In genomic region chr13:73131247-73131646, GRCh38 we compare ENCODE assay signal across 16 cellular contexts.
DNase-seq lines count a peak whose midpoint lies in the region; ATAC-seq, FAIRE-seq and TF ChIP-seq lines count a peak whose summit lies in the region.
"Had no signal": no experiment of that assay in that cellular context is flagged by ENCODE, and none has a peak within 500 bp of the region (broad histone marks: within the 10 kb centered on the region; RNA-seq: fewer than 3 reads in every experiment).

No MANE protein-coding gene starts in this region.

- no peaks in the 10 kb centered on the region for H3F3A ChIP-seq in GM23338 (replicated peaks; ENCODE audit: low read depth)

- peaks cover 5% of the 10 kb centered on the region; the same call in 1 of the 2 replicates for H3K9me2 ChIP-seq in GM23338 (ENCODE audit: insufficient read depth)

- H3K36me3 ChIP-seq in GM23338 (ENCODE audit: insufficient read depth) (no peaks in the 10 kb centered on the region), esophagus muscularis mucosa (no peaks in the 10 kb centered on the region), mesendoderm (ENCODE audit: control insufficient read depth, insufficient read depth, low read length) (no peaks in the 10 kb centered on the region), gastrocnemius medialis (no peaks in the 10 kb centered on the region)
- H3K36me3 ChIP-seq: BLaER1 treated with 17β-estradiol and CSF1 and Interleukin-3, amounts not matched to agents 10 nM and 100 nM had no signal

- H3K4ac ChIP-seq in mesendoderm (ENCODE audit: low read depth, low read length): no peak overlapping the region

- no peaks in the 10 kb centered on the region for H3K9me3 ChIP-seq in esophagus muscularis mucosa
- peaks cover 0 to 5% (median 0%) of the 10 kb centered on the region in 3 donors for H3K9me3 ChIP-seq in gastrocnemius medialis
- H3K9me3 ChIP-seq: BLaER1 treated with 17β-estradiol and CSF1 and Interleukin-3, amounts not matched to agents 10 nM and 100 nM had no signal

- DNase-seq in GM23338 (ENCODE audit: low spot score) (no peak), RPMI8226 (peak; percentile 11), esophagus muscularis mucosa (ENCODE audit: extremely low spot score) (peak; percentile 75), mesendoderm (peak; percentile 37), OCI-M1 (lab: John Stamatoyannopoulos, UW) (no peak), gastrocnemius medialis (no peak), GM12892 (ENCODE audit: insufficient read length) (no peak), NCI-H2196 treated with DMSO at 0.1 percent for 48 hours (lab: John Stamatoyannopoulos, UW; ENCODE audit: unreplicated experiment) (no peak)
- DNase-seq: Calu3; CD8-positive, alpha-beta T cell; GDM1; GOT3; H9 had no signal

- TF ChIP-seq POLR2A in esophagus muscularis mucosa (IDR thresholded peaks at IDR 0.05; ENCODE audit: low read depth): no peak
- TF ChIP-seq POLR2A in gastrocnemius medialis (IDR thresholded peaks at IDR 0.05): no peak
- no peak for TF ChIP-seq POLR2A in GM12892 (IDR thresholded peaks at IDR 0.05; ENCODE audit: low read depth, low read length)

- H2AFZ ChIP-seq in GM23338: no peak overlapping the region

- WGBS in esophagus muscularis mucosa: 90% methylated on average over 4 of the region's 4 CpGs
- no CpG with 5 or more reads among the region's 4 CpGs for WGBS in mesendoderm (ENCODE audit: extremely low coverage, insufficient coverage, low lambda C conversion rate)

- no peak overlapping the region for H4K5ac ChIP-seq in mesendoderm (ENCODE audit: low read length)

- no peaks in the 10 kb centered on the region for H3K4me1 ChIP-seq in GM23338 (ENCODE audit: insufficient read depth)
- H3K4me1 ChIP-seq in esophagus muscularis mucosa: no peaks in the 10 kb centered on the region
- H3K4me1 ChIP-seq in mesendoderm (ENCODE audit: control insufficient read depth, low read depth, low read length): no peaks in the 10 kb centered on the region
- no peaks in the 10 kb centered on the region for H3K4me1 ChIP-seq in gastrocnemius medialis
- H3K4me1 ChIP-seq: BLaER1 treated with 17β-estradiol and CSF1 and Interleukin-3, amounts not matched to agents 10 nM and 100 nM had no signal

- no peak overlapping the region for H3K18ac ChIP-seq in mesendoderm (ENCODE audit: low read length)

- no peaks in the 10 kb centered on the region for H3K79me1 ChIP-seq in mesendoderm (ENCODE audit: low read length)

- H3K9me3 Mint-ChIP-seq in GM23338: no peaks in the 10 kb centered on the region
- H3K9me3 Mint-ChIP-seq: CD8-positive, alpha-beta T cell; H9 had no signal

- no peak for TF ChIP-seq EP300 in esophagus muscularis mucosa (IDR thresholded peaks at IDR 0.05)

- H3K4me1 Mint-ChIP-seq in GM23338: no peaks in the 10 kb centered on the region
- H3K4me1 Mint-ChIP-seq: B cell, H9 had no signal

- H3K4me3 ChIP-seq in GM23338 (no peak overlapping the region), esophagus muscularis mucosa (no peak overlapping the region), mesendoderm (ENCODE audit: low read length) (no peak overlapping the region), gastrocnemius medialis (no peak overlapping the region)
- H3K4me3 ChIP-seq: BLaER1 treated with 17β-estradiol and CSF1 and Interleukin-3, amounts not matched to agents 10 nM and 100 nM had no signal

- intact Hi-C loops in esophagus muscularis mucosa (cut with DNase I) (no loop called here), gastrocnemius medialis (cut with DNase I; ENCODE audit: low total_unique reads) (no loop called here)

- in situ Hi-C loops in gastrocnemius medialis (cut with MboI; ENCODE audit: low sequenced_read_pairs in 4 of 4): no loop called here

- H4K8ac ChIP-seq in mesendoderm (ENCODE audit: low read depth, low read length): no peak overlapping the region

- no peak overlapping the region for H2BK120ac ChIP-seq in mesendoderm (ENCODE audit: low read depth, low read length)

- no peaks in the 10 kb centered on the region for H3K27me3 ChIP-seq in GM23338 (ENCODE audit: insufficient read depth)
- H3K27me3 ChIP-seq in esophagus muscularis mucosa: no peaks in the 10 kb centered on the region
- no peaks in the 10 kb centered on the region for H3K27me3 ChIP-seq in mesendoderm (ENCODE audit: insufficient read depth, low read length, poor library complexity)
- no peaks in the 10 kb centered on the region for H3K27me3 ChIP-seq in gastrocnemius medialis
- H3K27me3 ChIP-seq: BLaER1 treated with 17β-estradiol and CSF1 and Interleukin-3, amounts not matched to agents 10 nM and 100 nM had no signal

- H4K20me1 ChIP-seq in GM23338 (replicated peaks; ENCODE audit: insufficient read depth): no peaks in the 10 kb centered on the region
- H4K20me1 ChIP-seq: BLaER1 treated with 17β-estradiol and CSF1 and Interleukin-3, amounts not matched to agents 10 nM and 100 nM had no signal

- H2BK15ac ChIP-seq in mesendoderm (replicated peaks; ENCODE audit: low read depth): no peak overlapping the region

- H3K79me2 ChIP-seq in GM23338 (replicated peaks; ENCODE audit: insufficient read depth): no peaks in the 10 kb centered on the region
- H3K79me2 ChIP-seq in mesendoderm (ENCODE audit: control insufficient read depth, insufficient read depth, low read length): no peaks in the 10 kb centered on the region

- H3K23ac ChIP-seq in mesendoderm (ENCODE audit: low read length): no peak overlapping the region

- H2BK5ac ChIP-seq in mesendoderm (ENCODE audit: low read length): no peak overlapping the region

- no peak overlapping the region for H3K9ac ChIP-seq in mesendoderm (ENCODE audit: low read length)
- H3K9ac ChIP-seq: BLaER1 treated with 17β-estradiol and CSF1 and Interleukin-3, amounts not matched to agents 10 nM and 100 nM had no signal

- FAIRE-seq in GM12892 (lab: Jason Lieb, UNC): no peak

- no peaks in the 10 kb centered on the region for H3K36me3 Mint-ChIP-seq in GM23338 (ENCODE audit: low read depth)
- H3K36me3 Mint-ChIP-seq: CD8-positive, alpha-beta T cell had no signal

- H3K4me2 ChIP-seq in GM23338 (no peak overlapping the region), mesendoderm (ENCODE audit: low read length) (no peak overlapping the region)
- H3K4me2 ChIP-seq: BLaER1 treated with 17β-estradiol and CSF1 and Interleukin-3, amounts not matched to agents 10 nM and 100 nM had no signal

- H3K27me3 Mint-ChIP-seq in GM23338 (ENCODE audit: insufficient read depth, low read depth, poor library complexity): no peaks in the 10 kb centered on the region

- no peak overlapping the region for H3K4me3 Mint-ChIP-seq in GM23338
- H3K4me3 Mint-ChIP-seq: B cell; CD8-positive, alpha-beta T cell; H9 had no signal

- H3K27ac ChIP-seq in GM23338 (ENCODE audit: low read depth) (no peak overlapping the region), esophagus muscularis mucosa (replicated peaks in 1 of 4) (no peak overlapping the region), mesendoderm (ENCODE audit: low read depth, low read length) (no peak overlapping the region), gastrocnemius medialis (no peak overlapping the region)
- H3K27ac ChIP-seq: BLaER1 treated with 17β-estradiol and CSF1 and Interleukin-3, amounts not matched to agents 10 nM and 100 nM; HL-60 had no signal

- no peak overlapping the region for H3K56ac ChIP-seq in mesendoderm (ENCODE audit: low read length)

- TF ChIP-seq CTCF in GM23338 (conservative IDR thresholded peaks at IDR 0.05; ENCODE audit: low read depth in 2 of 2) (peak in 1 of 2 experiments; percentile 15; a peak in 2 of 4 replicates), esophagus muscularis mucosa (IDR thresholded peaks at IDR 0.05) (no peak), gastrocnemius medialis (IDR thresholded peaks at IDR 0.05 in 4 of 5, conservative IDR thresholded peaks at IDR 0.05 in 1 of 5) (no peak)

- no peak for ATAC-seq in GM23338
- ATAC-seq in gastrocnemius medialis: no peak
- ATAC-seq: CD8-positive, alpha-beta T cell had no signal

- H2AK5ac ChIP-seq in mesendoderm (ENCODE audit: low read length): no peak overlapping the region

- H3K27ac Mint-ChIP-seq in GM23338: peak overlapping the region; percentile 32; the same call in 1 of the 2 replicates
- H3K27ac Mint-ChIP-seq: B cell; CD8-positive, alpha-beta T cell had no signal

TF ChIP-seq in GM23338, 12 proteins besides CTCF, POLR2A, EP300 and RAD21 (continues in another document):
- TF ChIP-seq EZH2 (IDR thresholded peaks at IDR 0.05; ENCODE audit: low read depth, unreplicated experiment): no peak

Comparison
In these comparisons a context has a peak if more than half of its experiments do, and no peak if none do; other contexts are left out.
1. DNase-seq: peak in RPMI8226 (single experiment), esophagus muscularis mucosa (single experiment) and mesendoderm (single experiment); none in GM23338 (single experiment), OCI-M1 (single experiment), gastrocnemius medialis (0 of 2), GM12892 (single experiment) and NCI-H2196 treated with DMSO at 0.1 percent for 48 hours (single experiment).